8 cellular contexts compared by ENCODE assay signal in the genomic region with DNA sequence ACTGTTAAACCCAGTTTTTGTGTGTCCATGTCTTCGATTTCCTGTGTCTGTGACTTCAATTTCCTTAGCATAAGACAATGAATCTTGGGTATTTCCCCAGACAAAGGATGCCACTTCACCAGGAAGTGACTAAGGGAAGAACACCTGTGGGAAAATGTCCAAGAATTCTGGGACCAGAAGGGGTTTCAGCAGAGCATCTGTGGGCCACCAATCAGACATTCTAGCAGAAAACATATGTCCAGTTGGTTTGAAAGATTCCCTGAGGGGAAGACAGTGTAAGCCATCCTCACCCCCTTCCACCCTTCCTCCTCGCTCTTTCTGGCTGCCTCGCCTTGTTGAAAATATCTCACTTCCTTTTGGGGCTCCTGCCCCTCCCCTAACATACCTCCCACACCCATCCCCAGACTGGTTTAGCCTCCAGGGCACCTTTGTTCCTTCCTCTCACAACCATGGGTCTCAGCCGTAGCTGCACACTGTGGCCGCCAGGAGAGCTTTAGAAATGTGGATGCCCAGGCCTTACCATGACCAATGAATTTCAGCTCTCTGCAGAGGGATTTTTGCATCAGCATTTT. TPM values are rescaled to one million over a fixed set of nuclear protein-coding genes. Genes with fewer than 3 reads are reported as not detected.
A peak's percentile ranks its signal among the peaks of the same experiment; 100 is the strongest.
DNase-seq lines count a peak whose midpoint lies in the region; ATAC-seq and TF ChIP-seq lines count a peak whose summit lies in the region.

No MANE protein-coding gene starts in this region.

- no peak for TF ChIP-seq POLR2A in uterus (IDR thresholded peaks at IDR 0.05)

- ATAC-seq in HG03457 (IDR thresholded peaks at IDR 0.05; ENCODE audit: unreplicated experiment): peak; percentile 49
- peak; percentile 53 to 63 for ATAC-seq in lower lobe of right lung

- no peaks in the 10 kb centered on the region for H3K9me3 Mint-ChIP-seq in activated CD4-positive, alpha-beta T cell treated with anti-CD3 and anti-CD28 coated beads, Interleukin-2, amount 10 ng/mL, durations not matched to agents 24 days and 14 days
- H3K9me3 Mint-ChIP-seq in progenitor cell of endocrine pancreas (ENCODE audit: low read depth): no peaks in the 10 kb centered on the region

- TF ChIP-seq CTCF in left ventricle myocardium inferior (IDR thresholded peaks at IDR 0.05; ENCODE audit: borderline replicate concordance): no peak
- peak; percentile 12 for TF ChIP-seq CTCF in lower lobe of right lung (IDR thresholded peaks at IDR 0.05)
- TF ChIP-seq CTCF in uterus (IDR thresholded peaks at IDR 0.05): no peak
- TF ChIP-seq CTCF in progenitor cell of endocrine pancreas (IDR thresholded peaks at IDR 0.05; ENCODE audit: unreplicated experiment): no peak

- H3K36me3 Mint-ChIP-seq in activated CD4-positive, alpha-beta T cell treated with anti-CD3 and anti-CD28 coated beads, Interleukin-2, amount 10 ng/mL, durations not matched to agents 24 days and 14 days (ENCODE audit: low read depth): peaks cover 21% of the 10 kb centered on the region
- peaks cover 2% of the 10 kb centered on the region for H3K36me3 Mint-ChIP-seq in progenitor cell of endocrine pancreas (ENCODE audit: insufficient read depth)

- H3K27ac Mint-ChIP-seq in activated CD4-positive, alpha-beta T cell treated with anti-CD3 and anti-CD28 coated beads, Interleukin-2, amount 10 ng/mL, durations not matched to agents 24 days and 14 days: peak overlapping the region; percentile 84
- no peak overlapping the region for H3K27ac Mint-ChIP-seq in progenitor cell of endocrine pancreas

- DNase-seq in left ventricle myocardium inferior (no peak), cardiac septum (ENCODE audit: low spot score) (no peak), lower lobe of right lung (no peak), uterus (no peak), progenitor cell of endocrine pancreas (ENCODE audit: low spot score, unreplicated experiment) (no peak), NCI-H146 treated with DMSO at 0.1 percent for 48 hours (lab: John Stamatoyannopoulos, UW; ENCODE audit: unreplicated experiment) (no peak)
- peak; percentile 74 for DNase-seq in activated CD4-positive, alpha-beta T cell treated with anti-CD3 and anti-CD28 coated beads, Interleukin-2, amount 10 ng/mL, durations not matched to agents 24 days and 14 days

- H3K4me3 ChIP-seq in left ventricle myocardium inferior: no peak overlapping the region
- no peak overlapping the region for H3K4me3 ChIP-seq in lower lobe of right lung
- H3K4me3 ChIP-seq in uterus: no peak overlapping the region

- intact Hi-C loops in left ventricle myocardium inferior (cut with micrococcal nuclease): no loop called here
- intact Hi-C loops in cardiac septum (cut with DNase I): no loop called here
- intact Hi-C loops in activated CD4-positive, alpha-beta T cell treated with anti-CD3 and anti-CD28 coated beads, Interleukin-2, amount 10 ng/mL, durations not matched to agents 24 days and 14 days (cut with micrococcal nuclease): no loop called here
- intact Hi-C loops in lower lobe of right lung (cut with DNase I): no loop called here
- intact Hi-C loops in uterus (cut with DNase I; ENCODE audit: low total_unique reads): no loop called here

- H3K4me1 ChIP-seq in left ventricle myocardium inferior (peaks cover 36% of the 10 kb centered on the region), lower lobe of right lung (peaks cover 40% of the 10 kb centered on the region), uterus (no peaks in the 10 kb centered on the region)

- peaks cover 32% of the 10 kb centered on the region for H3K4me1 Mint-ChIP-seq in activated CD4-positive, alpha-beta T cell treated with anti-CD3 and anti-CD28 coated beads, Interleukin-2, amount 10 ng/mL, durations not matched to agents 24 days and 14 days
- H3K4me1 Mint-ChIP-seq in progenitor cell of endocrine pancreas (ENCODE audit: low read depth): peaks cover 3% of the 10 kb centered on the region

- no peaks in the 10 kb centered on the region for H3K27me3 ChIP-seq in left ventricle myocardium inferior (ENCODE audit: low read depth)
- no peaks in the 10 kb centered on the region for H3K27me3 ChIP-seq in lower lobe of right lung (ENCODE audit: low read depth)
- H3K27me3 ChIP-seq in uterus: no peaks in the 10 kb centered on the region

- H3K27me3 Mint-ChIP-seq in activated CD4-positive, alpha-beta T cell treated with anti-CD3 and anti-CD28 coated beads, Interleukin-2, amount 10 ng/mL, durations not matched to agents 24 days and 14 days: no peaks in the 10 kb centered on the region
- no peaks in the 10 kb centered on the region for H3K27me3 Mint-ChIP-seq in progenitor cell of endocrine pancreas

- peak overlapping the region; percentile 27 for H3K27ac ChIP-seq in left ventricle myocardium inferior (replicated peaks)
- H3K27ac ChIP-seq in lower lobe of right lung: peak overlapping the region; percentile 4
- H3K27ac ChIP-seq in uterus: no peak overlapping the region

- H3K9me3 ChIP-seq in left ventricle myocardium inferior (replicated peaks) (no peaks in the 10 kb centered on the region), lower lobe of right lung (no peaks in the 10 kb centered on the region), uterus (no peaks in the 10 kb centered on the region)

- H3K36me3 ChIP-seq in left ventricle myocardium inferior (peaks cover 17% of the 10 kb centered on the region), lower lobe of right lung (peaks cover 29% of the 10 kb centered on the region), uterus (no peaks in the 10 kb centered on the region)

- peak overlapping the region; percentile 49 for H3K4me3 Mint-ChIP-seq in activated CD4-positive, alpha-beta T cell treated with anti-CD3 and anti-CD28 coated beads, Interleukin-2, amount 10 ng/mL, durations not matched to agents 24 days and 14 days
- H3K4me3 Mint-ChIP-seq in progenitor cell of endocrine pancreas (ENCODE audit: low read depth): no peak overlapping the region

RNA-seq across cellular contexts. Expression of a gene that starts 25.5 kb away (rescaled TPM):
- total RNA-seq in left ventricle myocardium inferior (24.4 TPM), cardiac septum (29.5 TPM), lower lobe of right lung (64.5 TPM), uterus (100 to 1,000 TPM in 1 of 4 donors, 10 to 100 TPM in 3; 26.8 to 115 (median 39.3) TPM), progenitor cell of endocrine pancreas (18.3 and 19.6 TPM in 2 replicates)
- 19.0 and 24.0 TPM in 2 replicates for total RNA-seq in activated CD4-positive, alpha-beta T cell treated with anti-CD3 and anti-CD28 coated beads, Interleukin-2, amount 10 ng/mL, durations not matched to agents 24 days and 14 days

RNA-seq across cellular contexts. Expression of a gene that starts 33.1 kb away (rescaled TPM):
- total RNA-seq in left ventricle myocardium inferior (6.8 TPM), cardiac septum (7.2 TPM), lower lobe of right lung (49.1 TPM), uterus (10 to 100 TPM; 17.9 to 45.5 (median 27.7) TPM), progenitor cell of endocrine pancreas (7.7 and 8.7 TPM in 2 replicates)
- total RNA-seq in activated CD4-positive, alpha-beta T cell treated with anti-CD3 and anti-CD28 coated beads, Interleukin-2, amount 10 ng/mL, durations not matched to agents 24 days and 14 days: 21.1 and 24.0 TPM in 2 replicates

Comparison
In these comparisons a context has a peak if more than half of its experiments do, and no peak if none do; other contexts are left out.
1. H3K27ac ChIP-seq: peak in left ventricle myocardium inferior (single experiment) and lower lobe of right lung (single experiment); none in uterus (0 of 2).